In genomic region chr7:44769381-44770209, GRCh38 we compare ENCODE assay signal across 8 cellular contexts. TPM values are rescaled to one million over a fixed set of nuclear protein-coding genes. Genes with fewer than 3 reads are reported as not detected.
DNase-seq lines count a peak whose midpoint lies in the region; ATAC-seq lines count a peak whose summit lies in the region.

No MANE protein-coding gene starts in this region.

- no peaks in the 10 kb centered on the region for H3K27me3 Mint-ChIP-seq in CD4-positive, alpha-beta memory T cell
- H3K27me3 Mint-ChIP-seq in activated naive CD8-positive, alpha-beta T cell: no peaks in the 10 kb centered on the region

- peak overlapping the region; percentile 33 for H3K27ac ChIP-seq in CD4-positive, alpha-beta memory T cell (ENCODE audit: low read depth, low read length)

- H3K4me1 Mint-ChIP-seq in CD4-positive, alpha-beta memory T cell: peaks cover 17 to 50% (median 38%) of the 10 kb centered on the region in 4 donors
- peaks cover 35% of the 10 kb centered on the region for H3K4me1 Mint-ChIP-seq in activated naive CD8-positive, alpha-beta T cell (ENCODE audit: low read depth)

- intact Hi-C loops in CD4-positive, alpha-beta memory T cell (cut with micrococcal nuclease): loop anchor here (2.0 kb wide), 1 partner anchor 19 kb away; no protein-coding TSS in a partner anchor

- no peak overlapping the region for H3K4me3 ChIP-seq in CD4-positive, alpha-beta memory T cell (ENCODE audit: low read length in 2 of 2)

- H3K4me3 Mint-ChIP-seq in CD4-positive, alpha-beta memory T cell: peak overlapping the region in 7 of 8 donors; percentile 25 to 74 (median 61)
- H3K4me3 Mint-ChIP-seq in activated naive CD8-positive, alpha-beta T cell: no peak overlapping the region

- ATAC-seq in GM19351 (IDR thresholded peaks at IDR 0.05; ENCODE audit: unreplicated experiment) (peak; percentile 80), HG03378 (IDR thresholded peaks at IDR 0.05; ENCODE audit: unreplicated experiment) (peak; percentile 78), GM21360 (IDR thresholded peaks at IDR 0.05; ENCODE audit: unreplicated experiment) (no peak)

- H3K4me1 ChIP-seq in CD4-positive, alpha-beta memory T cell (ENCODE audit: insufficient read depth, low read length): peaks cover 41% of the 10 kb centered on the region

- peak overlapping the region; percentile 76 to 95 (median 87) for H3K27ac Mint-ChIP-seq in CD4-positive, alpha-beta memory T cell
- peak overlapping the region; percentile 50 for H3K27ac Mint-ChIP-seq in activated naive CD8-positive, alpha-beta T cell

- peak in 3 of 5 donors; percentile 20 to 49 (median 22) for DNase-seq in CD4-positive, alpha-beta memory T cell
- DNase-seq in iris pigment epithelial cell (ENCODE audit: low read depth) (peak; percentile 64), superior temporal gyrus (ENCODE audit: extremely low spot score) (peak; percentile 42), DMS53 (lab: John Stamatoyannopoulos, UW) (no peak)

- no peaks in the 10 kb centered on the region for H3K27me3 ChIP-seq in CD4-positive, alpha-beta memory T cell (ENCODE audit: insufficient read depth, low read length)

- no peaks in the 10 kb centered on the region for H3K9me3 Mint-ChIP-seq in CD4-positive, alpha-beta memory T cell
- no peaks in the 10 kb centered on the region for H3K9me3 Mint-ChIP-seq in activated naive CD8-positive, alpha-beta T cell (ENCODE audit: low read depth)

- no peaks in the 10 kb centered on the region for H3K9me3 ChIP-seq in CD4-positive, alpha-beta memory T cell (ENCODE audit: control insufficient read depth in 1 of 2, low read length in 2 of 2)

- peaks cover 28% of the 10 kb centered on the region for H3K36me3 ChIP-seq in CD4-positive, alpha-beta memory T cell (ENCODE audit: insufficient read depth, low read length)

- peaks cover 14 to 39% of the 10 kb centered on the region in 2 donors for H3K36me3 Mint-ChIP-seq in CD4-positive, alpha-beta memory T cell
- H3K36me3 Mint-ChIP-seq in activated naive CD8-positive, alpha-beta T cell: peaks cover 3% of the 10 kb centered on the region

- POLR2A ChIA-PET in CD4-positive, alpha-beta memory T cell (lab: Charles Lee; ENCODE audit: partially characterized antibody): interaction anchor here (0.8 to 4.5 kb wide), 5 partner anchors 15 to 163 kb away, joined by 3 to 16 read pairs (median 4); partner anchors contain the start of genes H2AZ2 and OGDH

- CTCF ChIA-PET in CD4-positive, alpha-beta memory T cell (lab: Charles Lee; ENCODE audit: partially characterized antibody): interaction anchor here (1.0 kb wide), 1 partner anchor 25 kb away, joined by 5 read pairs; no protein-coding TSS in a partner anchor

RNA-seq across cellular contexts. Expression of gene ZMIZ2, which starts 20.9 kb away (rescaled TPM):
- 100 to 1,000 TPM; 169 to 170 TPM for total RNA-seq in CD4-positive, alpha-beta memory T cell
- polyA plus RNA-seq in CD4-positive, alpha-beta memory T cell: 10 to 100 TPM in 1 of 2 donors, 1 to 10 TPM in 1; 1.1 to 12.1 TPM

RNA-seq across cellular contexts. Expression of gene PPIA, which starts 26.9 kb away (rescaled TPM):
- total RNA-seq in CD4-positive, alpha-beta memory T cell: 100 to 1,000 TPM; 677 to 707 TPM
- polyA plus RNA-seq in CD4-positive, alpha-beta memory T cell: 1,000 to 10,000 TPM; 2,815 to 3,590 TPM
